ENCODE assay signal across 1 cellular context in the genomic region with DNA sequence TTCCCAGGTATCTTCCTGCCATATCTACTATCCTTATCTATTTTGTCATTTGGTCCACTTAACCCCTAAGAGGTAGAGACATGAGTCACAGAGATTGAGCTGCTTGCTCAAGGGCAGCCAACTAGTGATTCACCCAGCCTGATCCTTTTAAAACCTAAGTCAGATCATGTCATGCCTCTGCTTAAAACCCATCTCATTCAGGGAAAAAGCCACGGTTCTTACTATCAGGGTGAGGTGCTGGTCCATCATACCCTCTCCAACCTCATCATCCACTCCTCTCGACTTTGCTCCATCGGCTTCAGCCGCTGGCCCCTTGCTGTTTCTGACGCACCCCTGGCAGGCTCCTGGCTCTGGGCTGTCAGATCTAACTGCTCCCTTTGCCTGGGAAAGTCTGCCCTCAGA.
TF ChIP-seq lines count a peak whose summit lies in the region.

No MANE protein-coding gene starts in this region.

TF ChIP-seq in IMR-90, 13 proteins besides CTCF, POLR2A, EP300 and RAD21:
- TF ChIP-seq FOS (IDR thresholded peaks at IDR 0.05; ENCODE audit: low read depth, low read length) (peak; percentile 86), MAFK (IDR thresholded peaks at IDR 0.05; ENCODE audit: low read depth, low read length) (no peak), CEBPB (IDR thresholded peaks at IDR 0.05; ENCODE audit: low read depth, low read length) (peak; percentile 83), BHLHE40 (IDR thresholded peaks at IDR 0.05; ENCODE audit: low read depth, low read length) (peak; percentile 20; the same call in 1 of the 2 replicates), SMC3 (IDR thresholded peaks at IDR 0.05; ENCODE audit: low read depth, low read length) (no peak), MAZ (IDR thresholded peaks at IDR 0.05; ENCODE audit: borderline replicate concordance, low read depth, low read length) (no peak), MXI1 (IDR thresholded peaks at IDR 0.05; ENCODE audit: borderline replicate concordance, low read depth, low read length) (0 out of 2 replicates have a peak, but pooled peaks have one; percentile 41)
- TF ChIP-seq, protein P1, sequence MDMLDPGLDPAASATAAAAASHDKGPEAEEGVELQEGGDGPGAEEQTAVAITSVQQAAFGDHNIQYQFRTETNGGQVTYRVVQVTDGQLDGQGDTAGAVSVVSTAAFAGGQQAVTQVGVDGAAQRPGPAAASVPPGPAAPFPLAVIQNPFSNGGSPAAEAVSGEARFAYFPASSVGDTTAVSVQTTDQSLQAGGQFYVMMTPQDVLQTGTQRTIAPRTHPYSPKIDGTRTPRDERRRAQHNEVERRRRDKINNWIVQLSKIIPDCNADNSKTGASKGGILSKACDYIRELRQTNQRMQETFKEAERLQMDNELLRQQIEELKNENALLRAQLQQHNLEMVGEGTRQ (IDR thresholded peaks at IDR 0.05; ENCODE audit: low read depth, low read length), result no peak
